In the genomic region with DNA sequence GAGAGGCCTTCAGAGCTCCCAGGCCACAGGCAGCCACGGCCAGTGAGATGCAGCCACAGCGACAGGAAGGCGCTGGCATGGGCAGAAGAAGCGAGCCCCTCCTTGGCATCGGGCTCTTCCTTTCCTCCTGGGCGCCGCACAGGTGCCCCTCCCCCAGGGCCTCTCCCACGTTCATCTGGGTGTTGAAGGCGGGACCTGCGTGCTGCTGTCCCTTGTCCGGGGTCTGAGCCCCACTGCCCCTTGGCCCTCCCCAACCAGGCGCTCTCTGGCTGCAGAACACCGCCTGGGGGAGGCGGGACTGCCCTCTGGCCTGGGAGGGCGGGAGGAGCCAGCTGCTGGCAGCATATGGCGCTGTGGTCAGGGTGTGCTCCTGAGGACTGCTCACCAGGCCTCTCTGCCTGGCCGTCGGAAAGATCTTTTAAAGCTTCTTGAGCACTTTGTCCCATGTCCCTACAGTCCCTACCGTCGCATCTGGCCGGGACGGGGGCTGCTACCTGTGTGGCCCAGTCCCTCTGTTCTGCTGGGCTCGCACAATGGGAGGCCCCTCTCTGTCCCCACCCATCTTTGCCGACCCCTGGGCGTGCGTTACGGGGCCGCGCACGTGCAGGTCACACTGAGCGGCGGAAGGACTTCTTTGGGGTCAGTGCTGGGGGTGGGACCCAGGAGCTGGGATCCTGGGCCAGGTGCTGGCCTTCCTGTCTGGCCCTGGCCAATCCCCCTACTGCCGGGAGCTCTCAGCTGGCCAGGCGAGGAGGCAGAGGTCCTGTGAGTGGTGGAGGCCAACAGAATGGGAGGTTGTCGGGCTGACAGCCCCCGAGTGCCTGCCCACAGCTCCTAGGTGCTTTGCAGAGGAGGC, we compare ENCODE assay signal across 9 cellular contexts. TPM values are rescaled to one million over a fixed set of nuclear protein-coding genes. Genes with fewer than 3 reads are reported as not detected.
A peak's percentile ranks its signal among the peaks of the same experiment; 100 is the strongest.
DNase-seq lines count a peak whose midpoint lies in the region; ATAC-seq, FAIRE-seq and TF ChIP-seq lines count a peak whose summit lies in the region.
"Had no signal": no experiment of that assay in that cellular context is flagged by ENCODE, and none has a peak within 500 bp of the region (broad histone marks: within the 10 kb centered on the region; RNA-seq: fewer than 3 reads in every experiment).

No MANE protein-coding gene starts in this region.

- H3K4me1 ChIP-seq in kidney (ENCODE audit: control insufficient read depth in 1 of 2, insufficient read depth in 1 of 2, low read depth in 1 of 2, low read length in 2 of 2), result peaks cover 7 to 35% of the 10 kb centered on the region in 2 donors

- ATAC-seq in WTC11, result peak; percentile 3

- H3K9me3 ChIP-seq in kidney (ENCODE audit: control insufficient read depth in 1 of 2, low read length in 2 of 2), result no peaks in the 10 kb centered on the region

- DNase-seq in HT-29 (ENCODE audit: low spot score), result peak; percentile 64
- DNase-seq in WTC11 (ENCODE audit: low spot score), result no peak
- peak; percentile 80 for DNase-seq in kidney
- no peak for DNase-seq in NCI-H2107 (lab: John Stamatoyannopoulos, UW)
- no peak for DNase-seq in UCSD-AML1 (lab: John Stamatoyannopoulos, UW; ENCODE audit: unreplicated experiment)
- DNase-seq in cerebellum (ENCODE audit: low spot score), result no peak
- no peak for DNase-seq in HEK293T (ENCODE audit: extremely low spot score)
- DNase-seq: activated CD8-positive, alpha-beta memory T cell treated with anti-CD3 and anti-CD28 coated beads, Interleukin-2, amount 50 U/mL, for 48 hours had no signal

- H3K4me3 Mint-ChIP-seq in WTC11, result peak overlapping the region; percentile 92

- H3K36me3 Mint-ChIP-seq in WTC11, result peaks cover 4% of the 10 kb centered on the region; the same call in 1 of the 2 replicates

- TF ChIP-seq CTCF in 22Rv1 (IDR thresholded peaks at IDR 0.05) (no peak), WTC11 (IDR thresholded peaks at IDR 0.05) (no peak), kidney (IDR thresholded peaks at IDR 0.05; ENCODE audit: borderline replicate concordance, extremely low read depth, insufficient read depth) (no peak)

- no peaks in the 10 kb centered on the region for H3K9me3 Mint-ChIP-seq in WTC11

- H3K27ac ChIP-seq in 22Rv1 (peak overlapping the region; percentile 97), kidney (ENCODE audit: low read depth in 2 of 2, low read length in 2 of 2) (peak overlapping the region; percentile 65 to 67)

- peak overlapping the region in 1 of 2 donors; percentile 77 for H3K9ac ChIP-seq in kidney (ENCODE audit: low read length in 2 of 2)

- FAIRE-seq in kidney (lab: Jason Lieb, UNC), result no peak

- peaks cover 2% of the 10 kb centered on the region; the same call in 1 of the 2 replicates for H3K27me3 Mint-ChIP-seq in WTC11 (ENCODE audit: low read depth)

- CTCF ChIA-PET in WTC11 (lab: Charles Lee) (interaction anchor here (0.9 to 1.4 kb wide), 6 partner anchors 12 to 195 kb away, joined by 3 to 4 read pairs (median 4); no protein-coding TSS in a partner anchor), HEK293T (lab: Yijun Ruan, JAX) (interaction anchor here (1.5 to 1.6 kb wide), 2 partner anchors 12 to 38 kb away, joined by 3 to 4 read pairs; no protein-coding TSS in a partner anchor)

- POLR2A ChIA-PET in WTC11 (lab: Charles Lee) (interaction anchor here (1.1 to 1.4 kb wide), 3 partner anchors 8 to 317 kb away, joined by 3 read pairs; no protein-coding TSS in a partner anchor), HEK293T (lab: Yijun Ruan, JAX) (interaction anchor here (0.5 to 7.5 kb wide), 8 partner anchors 7 to 321 kb away, joined by 3 to 76 read pairs (median 6); partner anchors contain the start of genes ARL16, HGS and MRPL12)

- H3K4me1 Mint-ChIP-seq in WTC11, result peaks cover 24% of the 10 kb centered on the region

- H3K4me3 ChIP-seq in kidney (ENCODE audit: low read length in 2 of 2), result peak overlapping the region; percentile 56 to 70

- no peaks in the 10 kb centered on the region for H3K36me3 ChIP-seq in kidney (ENCODE audit: control insufficient read depth in 1 of 2, insufficient read depth in 2 of 2, low read length in 2 of 2)

- intact Hi-C loops in kidney (cut with DNase I), result no loop called here

- no peak overlapping the region for H3K27ac Mint-ChIP-seq in WTC11

TF ChIP-seq in WTC11, 78 proteins besides CTCF, POLR2A, EP300 and RAD21:
- TF ChIP-seq MLX (CRISPR knock-in tag; IDR thresholded peaks at IDR 0.05), result no peak
- TF ChIP-seq ZNF138 (CRISPR knock-in tag; conservative IDR thresholded peaks at IDR 0.05), result no peak
- TF ChIP-seq, protein P1, sequence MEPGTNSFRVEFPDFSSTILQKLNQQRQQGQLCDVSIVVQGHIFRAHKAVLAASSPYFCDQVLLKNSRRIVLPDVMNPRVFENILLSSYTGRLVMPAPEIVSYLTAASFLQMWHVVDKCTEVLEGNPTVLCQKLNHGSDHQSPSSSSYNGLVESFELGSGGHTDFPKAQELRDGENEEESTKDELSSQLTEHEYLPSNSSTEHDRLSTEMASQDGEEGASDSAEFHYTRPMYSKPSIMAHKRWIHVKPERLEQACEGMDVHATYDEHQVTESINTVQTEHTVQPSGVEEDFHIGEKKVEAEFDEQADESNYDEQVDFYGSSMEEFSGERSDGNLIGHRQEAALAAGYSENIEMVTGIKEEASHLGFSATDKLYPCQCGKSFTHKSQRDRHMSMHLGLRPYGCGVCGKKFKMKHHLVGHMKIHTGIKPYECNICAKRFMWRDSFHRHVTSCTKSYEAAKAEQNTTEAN (CRISPR knock-in tag; IDR thresholded peaks at IDR 0.05), result no peak
- TF ChIP-seq GABPB1 (CRISPR knock-in tag; IDR thresholded peaks at IDR 0.05), result peak; percentile 45

TF ChIP-seq in HEK293T, 16 proteins besides CTCF, POLR2A, EP300 and RAD21:
- TF ChIP-seq PKNOX1 (IDR thresholded peaks at IDR 0.05), result no peak
- no peak for TF ChIP-seq SP1 (IDR thresholded peaks at IDR 0.05)
- no peak for TF ChIP-seq TARDBP (IDR thresholded peaks at IDR 0.05)

RNA-seq across cellular contexts. Expression of gene SLC25A10, which starts 1.7 kb away (rescaled TPM):
- 199 and 209 TPM in 2 replicates for total RNA-seq in HT-29 (2014; rRNA removed; shearing (Covaris generic))
- total RNA-seq in WTC11 (2021), result 34.0 to 38.7 TPM (median 37.9 TPM) in 3 replicates
- 19.9 TPM for total RNA-seq in kidney
- 94.5 TPM for polyA plus RNA-seq in kidney (ENCODE audit: insufficient read depth, low read depth, low replicate concordance)
- total RNA-seq in cerebellum, result 11.2 TPM

RNA-seq across cellular contexts. Expression of gene MRPL12, which starts 10.6 kb away (rescaled TPM):
- 72.5 and 88.4 TPM in 2 replicates for total RNA-seq in HT-29 (2014; rRNA removed; shearing (Covaris generic))
- total RNA-seq in WTC11 (2021) (134 to 139 TPM (median 136 TPM) in 3 replicates), kidney (52.4 TPM), cerebellum (2.3 TPM)
- 251 TPM for polyA plus RNA-seq in kidney (ENCODE audit: insufficient read depth, low read depth, low replicate concordance)

RNA-seq across cellular contexts. Expression of gene HGS, which starts 30.0 kb away (rescaled TPM):
- 177 and 183 TPM in 2 replicates for total RNA-seq in HT-29 (2014; rRNA removed; shearing (Covaris generic))
- total RNA-seq in WTC11 (2021), result 83.7 to 113 TPM (median 90.8 TPM) in 3 replicates
- total RNA-seq in kidney, result 95.3 TPM
- polyA plus RNA-seq in kidney (ENCODE audit: insufficient read depth, low read depth, low replicate concordance), result 85.5 TPM
- 40.6 TPM for total RNA-seq in cerebellum

RNA-seq across cellular contexts. Expression of gene ARL16, which starts 30.2 kb away (rescaled TPM):
- total RNA-seq in HT-29 (2014; rRNA removed; shearing (Covaris generic)), result 36.5 and 39.7 TPM in 2 replicates
- 44.7 to 46.7 TPM (median 45.4 TPM) in 3 replicates for total RNA-seq in WTC11 (2021)
- 34.7 TPM for total RNA-seq in kidney
- 76.1 TPM for polyA plus RNA-seq in kidney (ENCODE audit: insufficient read depth, low read depth, low replicate concordance)
- total RNA-seq in cerebellum, result 29.0 TPM

RNA-seq across cellular contexts. Expression of gene CCDC137, which starts 47.2 kb away (rescaled TPM):
- total RNA-seq in HT-29 (2014; rRNA removed; shearing (Covaris generic)), result 33.8 and 33.9 TPM in 2 replicates
- 34.3 to 36.8 TPM (median 35.2 TPM) in 3 replicates for total RNA-seq in WTC11 (2021)
- total RNA-seq in kidney, result 18.8 TPM
- 14.7 TPM for polyA plus RNA-seq in kidney (ENCODE audit: insufficient read depth, low read depth, low replicate concordance)
- 3.3 TPM for total RNA-seq in cerebellum

Comparison
In these comparisons a context has a peak if more than half of its experiments do, and no peak if none do; other contexts are left out.
1. DNase-seq: peak in HT-29 (single experiment) and kidney (single experiment); none in WTC11 (single experiment), NCI-H2107 (single experiment), UCSD-AML1 (single experiment), cerebellum (single experiment) and HEK293T (single experiment).
2. RNA of gene MRPL12, which starts 10.6 kb away (total RNA-seq): 134 to 139 TPM in WTC11, 72.5 to 88.4 TPM in HT-29 and 52.4 TPM in kidney (single experiment); 2.3 TPM in cerebellum (single experiment); every median in the first group is over 10 times any median in the second.